8 cellular contexts compared by ENCODE assay signal in genomic region chr14:23009939-23010718, GRCh38. TPM values are rescaled to one million over a fixed set of nuclear protein-coding genes. Genes with fewer than 3 reads are reported as not detected.
DNase-seq lines count a peak whose midpoint lies in the region; ATAC-seq and TF ChIP-seq lines count a peak whose summit lies in the region.

C14orf93 (minus strand) TSS chr14:23010143; CDS start chr14:22999023, 11,120 bp downstream.

- DNase-seq in GM06990 (ENCODE audit: extremely low read depth, insufficient read length) = peak; percentile 87
- peak; percentile 47 to 81 for DNase-seq in HL-60 (ENCODE audit: low read depth in 1 of 2, low spot score in 1 of 2)
- DNase-seq in NOMO-1 (lab: John Stamatoyannopoulos, UW; ENCODE audit: unreplicated experiment in 2 of 2) = peak; percentile 61 to 67
- peak; percentile 47 to 62 (median 54) for DNase-seq in activated CD8-positive, alpha-beta memory T cell treated with anti-CD3 and anti-CD28 coated beads for 48 hours (ENCODE audit: low read depth in 2 of 3, low spot score in 2 of 3)
- peak; percentile 92 for DNase-seq in mesenteric fat pad (ENCODE audit: low spot score)
- DNase-seq in stimulated activated CD8-positive, alpha-beta memory T cell treated with anti-CD3 and anti-CD28 coated beads, Interleukin-15, amount 100 ng/mL, for 1 hour (ENCODE audit: low read depth) = peak; percentile 59

- H3K36me3 ChIP-seq in GM06990 (ENCODE audit: control insufficient read depth, insufficient read depth, low read length) (no peaks in the 10 kb centered on the region), endocrine pancreas (ENCODE audit: control insufficient read depth, insufficient read depth, low read length) (no peaks in the 10 kb centered on the region)

- no peaks in the 10 kb centered on the region for H3K9me3 ChIP-seq in endocrine pancreas (ENCODE audit: control insufficient read depth, low read length)

- peak within 1 kb of the TSS; percentile 71 for H3K9ac ChIP-seq in endocrine pancreas (ENCODE audit: control insufficient read depth, insufficient read depth, low read length)

- H3K27me3 ChIP-seq in GM06990 (replicated peaks; ENCODE audit: control insufficient read depth, insufficient read depth, low read length) (no peaks in the 10 kb centered on the region), HL-60 (ENCODE audit: insufficient read depth, poor library complexity, severe bottlenecking) (no peaks in the 10 kb centered on the region), endocrine pancreas (ENCODE audit: control insufficient read depth, insufficient read depth, low read length) (no peaks in the 10 kb centered on the region)

- TF ChIP-seq CTCF in GM06990 (IDR thresholded peaks at IDR 0.05; ENCODE audit: insufficient read depth, low read length, poor library complexity, severe bottlenecking) = no peak
- no peak for TF ChIP-seq CTCF in HL-60 (IDR thresholded peaks at IDR 0.05; ENCODE audit: insufficient read depth, low read length)

- peaks cover 19% of the 10 kb centered on the region for H3K4me1 ChIP-seq in endocrine pancreas (ENCODE audit: control insufficient read depth, insufficient read depth, low read length)

- H3K27ac ChIP-seq in HL-60 (replicated peaks) = peak within 1 kb of the TSS; percentile 95

- no peak for ATAC-seq in GM21825 (IDR thresholded peaks at IDR 0.05; ENCODE audit: unreplicated experiment)

- peak within 1 kb of the TSS; percentile 65 for H3K4me3 ChIP-seq in GM06990 (replicated peaks; ENCODE audit: low read depth, low read length)
- H3K4me3 ChIP-seq in HL-60 (replicated peaks; ENCODE audit: insufficient read depth, low read length) = peak within 1 kb of the TSS; percentile 42
- peak within 1 kb of the TSS; percentile 81 for H3K4me3 ChIP-seq in endocrine pancreas (ENCODE audit: control insufficient read depth, insufficient read depth, low read length)

RNA-seq across cellular contexts. Expression of gene C14orf93, which starts in this region (rescaled TPM):
- 4.9 TPM for total RNA-seq in mesenteric fat pad
